8 cellular contexts compared by ENCODE assay signal in the genomic region with DNA sequence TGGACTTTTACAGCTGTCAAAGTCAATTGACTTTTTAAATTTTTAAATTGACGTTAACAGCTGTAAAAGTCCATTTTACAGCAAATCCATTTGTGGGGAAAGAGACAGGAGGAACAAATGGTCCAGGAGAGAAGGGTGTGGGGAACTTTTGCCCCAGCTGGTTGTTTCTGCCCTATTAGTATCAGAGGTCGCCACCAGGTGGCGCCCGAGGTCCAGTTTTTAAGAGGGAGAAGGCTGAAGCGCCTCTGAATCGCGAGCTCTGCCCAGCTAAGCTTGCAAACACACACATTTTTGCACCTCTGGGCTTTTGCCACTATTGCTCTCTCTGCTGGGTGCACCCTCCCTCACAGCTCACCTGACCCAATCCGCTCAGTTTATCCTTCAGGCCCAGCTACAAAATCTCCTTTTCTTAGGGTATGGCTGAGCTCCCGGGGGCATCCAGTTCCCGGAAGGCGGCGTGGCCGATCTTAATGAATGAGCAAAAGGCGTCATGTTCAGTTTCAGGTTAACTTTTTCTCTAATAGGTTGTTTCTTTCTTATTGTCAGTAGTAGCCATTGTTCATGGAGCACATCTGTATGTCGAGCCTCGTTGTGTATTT. TPM values are rescaled to one million over a fixed set of nuclear protein-coding genes. Genes with fewer than 3 reads are reported as not detected.
DNase-seq lines count a peak whose midpoint lies in the region; ATAC-seq and TF ChIP-seq lines count a peak whose summit lies in the region.

No MANE protein-coding gene starts in this region.

- H3K27ac ChIP-seq in Panc1 (ENCODE audit: low read length) (no peak overlapping the region), esophagus muscularis mucosa (replicated peaks in 1 of 4) (no peak overlapping the region)

- intact Hi-C loops in Panc1 (cut with micrococcal nuclease; ENCODE audit: unreplicated experiment) (loop anchor here (2.0 to 10.0 kb wide), 2 partner anchors 23 to 355 kb away; no protein-coding TSS in a partner anchor), esophagus muscularis mucosa (cut with DNase I) (loop anchor here (1.0 to 10.0 kb wide), 3 partner anchors 24 to 725 kb away; a partner anchor contains a TSS)

- POLR2A ChIA-PET in Panc1 (lab: Charles Lee) = no interaction called here

- H3K27ac Mint-ChIP-seq in natural killer cell treated with Interleukin-12 subunit alpha and Interleukin-12 subunit beta and Interleukin-15 and Interleukin-18, amount 100 ng/mL, for 72 hours = no peak overlapping the region
- no peak overlapping the region for H3K27ac Mint-ChIP-seq in stimulated activated memory B cell treated with anti-CD40 and anti-IgM and Interleukin-4, amounts not matched to agents 10 μg/mL and 1 μg/mL and 100 μg/mL, for 72 hours

- H3K27me3 ChIP-seq in Panc1 (ENCODE audit: control insufficient read depth, insufficient read depth, low read length) = no peaks in the 10 kb centered on the region
- H3K27me3 ChIP-seq in esophagus muscularis mucosa = no peaks in the 10 kb centered on the region

- 51% methylated on average over 16 of the region's 16 CpGs for WGBS in esophagus muscularis mucosa

- peaks cover 6% of the 10 kb centered on the region for H3K36me3 Mint-ChIP-seq in natural killer cell treated with Interleukin-12 subunit alpha and Interleukin-12 subunit beta and Interleukin-15 and Interleukin-18, amount 100 ng/mL, for 72 hours
- H3K36me3 Mint-ChIP-seq in stimulated activated memory B cell treated with anti-CD40 and anti-IgM and Interleukin-4, amounts not matched to agents 10 μg/mL and 1 μg/mL and 100 μg/mL, for 72 hours = peaks cover 6% of the 10 kb centered on the region

- peaks cover 8 to 10% of the 10 kb centered on the region in 2 donors for H3K27me3 Mint-ChIP-seq in natural killer cell treated with Interleukin-12 subunit alpha and Interleukin-12 subunit beta and Interleukin-15 and Interleukin-18, amount 100 ng/mL, for 72 hours
- no peaks in the 10 kb centered on the region for H3K27me3 Mint-ChIP-seq in stimulated activated memory B cell treated with anti-CD40 and anti-IgM and Interleukin-4, amounts not matched to agents 10 μg/mL and 1 μg/mL and 100 μg/mL, for 72 hours

- DNase-seq in A172 (ENCODE audit: low spot score) (peak; percentile 74), HuH-7.5 (ENCODE audit: low spot score) (peak; percentile 62), Panc1 (ENCODE audit: low read depth, low spot score) (peak; percentile 32), esophagus muscularis mucosa (ENCODE audit: extremely low spot score) (peak; percentile 96)
- DNase-seq in activated T-cell treated with anti-CD3 and anti-CD28 coated beads, Interleukin-2, amount 50 U/mL, for 1 hour = peak; percentile 82
- peak; percentile 79 for DNase-seq in natural killer cell treated with Interleukin-12 subunit alpha and Interleukin-12 subunit beta and Interleukin-15 and Interleukin-18, amount 100 ng/mL, for 72 hours (ENCODE audit: low spot score)

- H3K4me1 Mint-ChIP-seq in natural killer cell treated with Interleukin-12 subunit alpha and Interleukin-12 subunit beta and Interleukin-15 and Interleukin-18, amount 100 ng/mL, for 72 hours (ENCODE audit: low read depth in 2 of 2) = peaks cover 14 to 17% of the 10 kb centered on the region in 2 donors
- H3K4me1 Mint-ChIP-seq in stimulated activated memory B cell treated with anti-CD40 and anti-IgM and Interleukin-4, amounts not matched to agents 10 μg/mL and 1 μg/mL and 100 μg/mL, for 72 hours = peaks cover 18% of the 10 kb centered on the region

- H3K36me3 ChIP-seq in Panc1 (ENCODE audit: control insufficient read depth, insufficient read depth, low read length) = no peaks in the 10 kb centered on the region
- no peaks in the 10 kb centered on the region for H3K36me3 ChIP-seq in esophagus muscularis mucosa

- peak overlapping the region; percentile 44 for H3K4me3 Mint-ChIP-seq in natural killer cell treated with Interleukin-12 subunit alpha and Interleukin-12 subunit beta and Interleukin-15 and Interleukin-18, amount 100 ng/mL, for 72 hours
- H3K4me3 Mint-ChIP-seq in stimulated activated memory B cell treated with anti-CD40 and anti-IgM and Interleukin-4, amounts not matched to agents 10 μg/mL and 1 μg/mL and 100 μg/mL, for 72 hours = peak overlapping the region; percentile 44

- CTCF ChIA-PET in Panc1 (lab: Charles Lee) = interaction anchor here (0.5 to 2.1 kb wide), 10 partner anchors 8 to 892 kb away, joined by 3 to 33 read pairs (median 5); no protein-coding TSS in a partner anchor

- H3K4me3 ChIP-seq in Panc1 (ENCODE audit: low read depth in 2 of 2, low read length in 2 of 2) (no peak overlapping the region), esophagus muscularis mucosa (no peak overlapping the region)

- no TSS peak for BruUV-seq in Panc1 (replicated peaks; lab: Mats Ljungman, UMichigan)

- in situ Hi-C loops in Panc1 (cut with HindIII; ENCODE audit: low pct_unique_long_range_greater_than_20kb, low sequenced_read_pairs) = no loop called here

- H3K9me3 Mint-ChIP-seq in natural killer cell treated with Interleukin-12 subunit alpha and Interleukin-12 subunit beta and Interleukin-15 and Interleukin-18, amount 100 ng/mL, for 72 hours = no peaks in the 10 kb centered on the region
- H3K9me3 Mint-ChIP-seq in stimulated activated memory B cell treated with anti-CD40 and anti-IgM and Interleukin-4, amounts not matched to agents 10 μg/mL and 1 μg/mL and 100 μg/mL, for 72 hours = peaks cover 7% of the 10 kb centered on the region

- no peak for TF ChIP-seq EP300 in esophagus muscularis mucosa (IDR thresholded peaks at IDR 0.05)

- H3K4me1 ChIP-seq in Panc1 (ENCODE audit: control insufficient read depth, insufficient read depth, low read length) (no peaks in the 10 kb centered on the region), esophagus muscularis mucosa (peaks cover 0 to 25% (median 12%) of the 10 kb centered on the region in 4 donors)

- TF ChIP-seq CTCF in Panc1 (IDR thresholded peaks at IDR 0.05) = peak; percentile 80
- peak; percentile 83 to 91 (median 89) for TF ChIP-seq CTCF in esophagus muscularis mucosa (IDR thresholded peaks at IDR 0.05)

- ATAC-seq in GM18519 (IDR thresholded peaks at IDR 0.05; ENCODE audit: low FRiP score, unreplicated experiment) (peak; percentile 53), Panc1 (peak; percentile 90)
- peak; percentile 59 to 76 for ATAC-seq in natural killer cell treated with Interleukin-12 subunit alpha and Interleukin-12 subunit beta and Interleukin-15 and Interleukin-18, amount 100 ng/mL, for 72 hours
- ATAC-seq in stimulated activated memory B cell treated with anti-CD40 and anti-IgM and Interleukin-4, amounts not matched to agents 10 μg/mL and 1 μg/mL and 100 μg/mL, for 72 hours = peak; percentile 80

- H3K9me3 ChIP-seq in Panc1 (ENCODE audit: control insufficient read depth, insufficient read depth, low read depth, low read length) (no peaks in the 10 kb centered on the region), esophagus muscularis mucosa (no peaks in the 10 kb centered on the region)

- no peak for TF ChIP-seq POLR2A in esophagus muscularis mucosa (IDR thresholded peaks at IDR 0.05; ENCODE audit: low read depth)

RNA-seq across cellular contexts. Expression of a gene that starts 6.3 kb away (rescaled TPM):
- total RNA-seq in A172 (2014; rRNA removed; shearing (Covaris generic)) = 2.7 and 3.6 TPM in 2 replicates
- 1.1 TPM for total RNA-seq in Panc1 (2021; ENCODE audit: unreplicated experiment)
- 0.93 TPM for polyA plus RNA-seq in Panc1 (2012; ENCODE audit: insufficient read length)
- 10 to 100 TPM; 20.5 to 41.3 (median 27.6) TPM for total RNA-seq in esophagus muscularis mucosa
- total RNA-seq in natural killer cell treated with Interleukin-12 subunit alpha and Interleukin-12 subunit beta and Interleukin-15 and Interleukin-18, amount 100 ng/mL, for 72 hours = 1 to 10 TPM; 6.2 to 7.7 TPM

Comparison
In these comparisons a context has a peak if more than half of its experiments do, and no peak if none do; other contexts are left out.
1. DNase-seq: peak in every context shown above with its lines; median percentile 96 in esophagus muscularis mucosa; 82 in activated T-cell treated with anti-CD3 and anti-CD28 coated beads, Interleukin-2, amount 50 U/mL, for 1 hour; 79 in natural killer cell treated with Interleukin-12 subunit alpha and Interleukin-12 subunit beta and Interleukin-15 and Interleukin-18, amount 100 ng/mL, for 72 hours; 74 in A172; 62 in HuH-7.5; 32 in Panc1.